ENCODE assay signal across 24 cellular contexts in the genomic region with DNA sequence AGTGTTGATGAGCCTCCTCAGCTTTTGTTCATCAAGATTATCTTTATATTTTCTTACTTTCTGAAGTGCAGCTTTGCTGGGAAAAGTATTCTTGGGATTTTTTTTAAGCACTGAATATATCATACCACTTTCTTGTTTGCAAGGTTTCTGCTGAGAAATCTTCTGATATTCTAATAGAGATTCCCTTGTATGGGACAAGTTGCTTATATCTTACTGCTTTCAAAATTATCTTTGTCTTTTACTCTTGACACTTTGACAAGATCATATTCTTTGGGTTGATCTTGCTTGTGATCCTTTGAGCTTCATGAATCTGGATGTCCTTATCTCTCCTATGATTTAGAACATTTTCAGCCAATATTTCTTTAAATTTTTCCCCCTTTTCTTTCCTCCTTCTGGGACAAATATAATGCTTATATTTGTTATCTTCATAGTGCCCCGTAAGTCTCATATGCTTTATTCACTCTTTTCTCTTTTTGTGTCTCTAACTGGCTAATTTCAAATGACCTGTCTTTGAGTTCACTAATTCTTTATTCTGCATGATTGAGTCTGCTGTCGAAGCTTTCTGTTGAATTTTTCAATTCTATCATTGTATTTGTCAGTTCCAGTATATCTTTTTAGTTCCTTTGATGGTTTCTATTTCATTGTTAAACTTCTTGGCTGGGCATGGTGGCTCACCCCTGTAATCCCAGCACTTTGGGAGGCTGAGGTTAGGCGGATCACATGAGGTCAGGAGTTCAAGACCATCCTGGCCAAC.
"Had no signal": no experiment of that assay in that cellular context is flagged by ENCODE, and none has a peak within 500 bp of the region (broad histone marks: within the 10 kb centered on the region; RNA-seq: fewer than 3 reads in every experiment).

No MANE protein-coding gene starts in this region.

- ATAC-seq: esophagus mucosa; gastrocnemius medialis; heart right ventricle; left cardiac atrium; left lung; left ventricle myocardium superior; lower lobe of right lung; naive thymus-derived CD4-positive, alpha-beta T cell had no signal

- DNase-seq: colonic mucosa; cortex of kidney; effector CD4-positive, alpha-beta T cell; effector memory CD4-positive, alpha-beta T cell; erythroblast; esophagus squamous epithelium; foreskin fibroblast; foreskin melanocyte; gastrocnemius medialis; glutamatergic neuron; head of caudate nucleus; heart right ventricle; hippocampal formation; immature natural killer cell; left cardiac atrium; left lung; left ventricle myocardium superior; lower lobe of right lung; mesenchymal stem cell; naive thymus-derived CD4-positive, alpha-beta T cell had no signal

- H3K36me3 ChIP-seq: colonic mucosa, esophagus squamous epithelium, gastrocnemius medialis, left lung, lower lobe of right lung had no signal

- H3K4me1 ChIP-seq: colonic mucosa, esophagus squamous epithelium, gastrocnemius medialis, heart right ventricle, left lung, lower lobe of right lung had no signal

- FAIRE-seq: endometrium, keratinocyte had no signal

- H3K27ac ChIP-seq: colonic mucosa, epithelial cell of prostate, esophagus squamous epithelium, gastrocnemius medialis, heart right ventricle, left lung, lower lobe of right lung had no signal

- H3K4me3 ChIP-seq: colonic mucosa, esophagus squamous epithelium, heart right ventricle, left lung, lower lobe of right lung had no signal

- H3K27me3 ChIP-seq: colonic mucosa, esophagus squamous epithelium, gastrocnemius medialis, heart right ventricle, left lung had no signal

- H3K9me3 ChIP-seq: colonic mucosa had no signal
